Comparison of ENCODE assay signal across 20 cellular contexts in genomic region chr21:41349607-41350390, GRCh38. TPM values are rescaled to one million over a fixed set of nuclear protein-coding genes. Genes with fewer than 3 reads are reported as not detected.
DNase-seq lines count a peak whose midpoint lies in the region; ATAC-seq, FAIRE-seq and TF ChIP-seq lines count a peak whose summit lies in the region.
"Had no signal": no experiment of that assay in that cellular context is flagged by ENCODE, and none has a peak within 500 bp of the region (broad histone marks: within the 10 kb centered on the region; RNA-seq: fewer than 3 reads in every experiment).

No MANE protein-coding gene starts in this region.

- H4K20me1 ChIP-seq in astrocyte (ENCODE audit: insufficient read depth, low read length), result no peaks in the 10 kb centered on the region
- H4K20me1 ChIP-seq: BLaER1 had no signal

- intact Hi-C loops in cardiac septum (cut with DNase I), result no loop called here
- intact Hi-C loops in Right ventricle myocardium superior (cut with DNase I), result no loop called here

- H3K4me1 Mint-ChIP-seq in astrocyte (ENCODE audit: low read depth, unreplicated experiment), result peaks cover 2% of the 10 kb centered on the region
- H3K4me1 Mint-ChIP-seq: CD4-positive, alpha-beta memory T cell had no signal

- H3K36me3 Mint-ChIP-seq in astrocyte (ENCODE audit: low read depth, unreplicated experiment), result no peaks in the 10 kb centered on the region
- H3K36me3 Mint-ChIP-seq: CD14-positive monocyte; CD4-positive, alpha-beta memory T cell had no signal

- FAIRE-seq in astrocyte (lab: Jason Lieb, UNC), result no peak
- FAIRE-seq: A549, GM12892, H1 had no signal

- H3K4me1 ChIP-seq in astrocyte (ENCODE audit: insufficient read depth, low read length), result no peaks in the 10 kb centered on the region
- H3K4me1 ChIP-seq: A549, BLaER1, HAP-1 had no signal

- no peak overlapping the region for H3K9ac ChIP-seq in astrocyte (ENCODE audit: low read length)
- H3K9ac ChIP-seq: BLaER1 had no signal

- no peak overlapping the region for H3K4me3 ChIP-seq in astrocyte (ENCODE audit: insufficient read depth, low read depth, low read length)
- H3K4me3 ChIP-seq: A549, BLaER1, HAP-1 had no signal

- H3K79me2 ChIP-seq in astrocyte (ENCODE audit: insufficient read depth, low read length), result no peaks in the 10 kb centered on the region

- DNase-seq in cardiac septum (ENCODE audit: low spot score) (peak; percentile 57), Right ventricle myocardium superior (no peak), GM13976 (ENCODE audit: low spot score) (peak; percentile 11), astrocyte (ENCODE audit: low read depth) (no peak), mesenteric fat pad (ENCODE audit: low spot score) (peak; percentile 57), NCI-H748 treated with DMSO at 0.1 percent for 48 hours (lab: John Stamatoyannopoulos, UW) (no peak), substantia nigra (lab: John Stamatoyannopoulos, UW) (no peak)
- DNase-seq: AML-193; CD4-positive, alpha-beta memory T cell; DMS153; DMS79; GDM1 had no signal

- H3K4me3 Mint-ChIP-seq in astrocyte (ENCODE audit: unreplicated experiment), result peak overlapping the region; percentile 3
- H3K4me3 Mint-ChIP-seq: CD4-positive, alpha-beta memory T cell had no signal

- TF ChIP-seq CTCF in GM13976 (IDR thresholded peaks at IDR 0.05; ENCODE audit: borderline replicate concordance, control extremely low read depth, extremely low read depth, insufficient read depth, missing control alignments), result no peak
- TF ChIP-seq CTCF in astrocyte (IDR thresholded peaks at IDR 0.05; ENCODE audit: insufficient read depth, low read depth, low read length), result no peak

- no peaks in the 10 kb centered on the region for H3K36me3 ChIP-seq in astrocyte (ENCODE audit: insufficient read depth, low read length)
- H3K36me3 ChIP-seq: BLaER1, HAP-1 had no signal

- no peaks in the 10 kb centered on the region for H3K9me3 Mint-ChIP-seq in astrocyte (ENCODE audit: unreplicated experiment)

- in situ Hi-C loops in GM13976 (cut with MboI; ENCODE audit: low sequenced_read_pairs, unreplicated experiment), result no loop called here

- H3K4me2 ChIP-seq in astrocyte (ENCODE audit: low read length), result no peak overlapping the region
- H3K4me2 ChIP-seq: A549, BLaER1 had no signal

- H3K27ac Mint-ChIP-seq in astrocyte (ENCODE audit: unreplicated experiment), result no peak overlapping the region
- H3K27ac Mint-ChIP-seq: CD4-positive, alpha-beta memory T cell had no signal

- no peaks in the 10 kb centered on the region for H3K9me3 ChIP-seq in astrocyte (ENCODE audit: insufficient read depth, low read depth, low read length)
- H3K9me3 ChIP-seq: A549, BLaER1, HAP-1 had no signal

- H3K27me3 Mint-ChIP-seq in astrocyte (ENCODE audit: low read depth, unreplicated experiment), result peaks cover 18% of the 10 kb centered on the region

- H3K27me3 ChIP-seq in astrocyte (ENCODE audit: insufficient read depth, low read length), result no peaks in the 10 kb centered on the region
- H3K27me3 ChIP-seq: BLaER1 had no signal

- no peak overlapping the region for H2AFZ ChIP-seq in astrocyte (ENCODE audit: low read depth, low read length)

- H3K27ac ChIP-seq in astrocyte (ENCODE audit: low read depth, low read length) (no peak overlapping the region), substantia nigra (ENCODE audit: low read depth, low read length, poor library complexity, severe bottlenecking) (no peak overlapping the region)
- H3K27ac ChIP-seq: 22Rv1, A549, BLaER1 had no signal

- no peak for ATAC-seq in Right ventricle myocardium superior (ENCODE audit: poor library complexity)
- no peak for ATAC-seq in GM21367 (IDR thresholded peaks at IDR 0.05; ENCODE audit: unreplicated experiment)
- ATAC-seq: A549 had no signal

RNA-seq across cellular contexts. Expression of gene MX2, which starts 12.0 kb away (rescaled TPM):
- total RNA-seq in cardiac septum (5.0 TPM), Right ventricle myocardium superior (4.2 TPM), astrocyte (8.6 and 13.8 TPM in 2 replicates), mesenteric fat pad (39.9 TPM)

RNA-seq across cellular contexts. Expression of gene FAM3B, which starts 33.2 kb away (rescaled TPM):
- total RNA-seq in cardiac septum (not detected), Right ventricle myocardium superior (not detected), astrocyte (not detected in 2 replicates), mesenteric fat pad (0.90 TPM)
- total RNA-seq: CD4-positive, alpha-beta memory T cell had no signal

Comparison
In these comparisons a context has a peak if more than half of its experiments do, and no peak if none do; other contexts are left out.
1. DNase-seq: peak in cardiac septum (single experiment), GM13976 (single experiment) and mesenteric fat pad (single experiment); none in Right ventricle myocardium superior (single experiment), astrocyte (single experiment), NCI-H748 treated with DMSO at 0.1 percent for 48 hours (single experiment) and substantia nigra (0 of 49).